ENCODE assay signal across 20 cellular contexts in the genomic region with DNA sequence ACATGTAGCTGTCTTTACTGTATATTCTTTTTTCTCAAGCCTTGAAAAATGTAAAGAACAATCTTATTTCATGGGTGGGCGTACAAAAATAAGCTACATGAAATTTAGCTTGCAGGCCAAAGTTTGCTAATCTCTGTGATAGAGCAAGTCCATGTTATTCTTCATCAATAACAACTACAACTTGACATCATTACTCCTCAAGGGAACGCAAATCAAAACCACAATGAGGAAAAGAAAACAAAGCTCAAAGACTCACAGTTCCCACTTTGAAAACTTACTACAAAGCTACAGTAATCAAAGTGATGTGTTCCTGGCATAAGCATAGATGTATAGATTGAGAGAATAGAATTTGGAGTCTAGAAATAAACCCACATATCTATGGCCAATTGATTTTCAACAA.
"Had no signal": no experiment of that assay in that cellular context is flagged by ENCODE, and none has a peak within 500 bp of the region (broad histone marks: within the 10 kb centered on the region; RNA-seq: fewer than 3 reads in every experiment).

No MANE protein-coding gene starts in this region.

- ATAC-seq: activated CD8-positive, alpha-beta memory T cell treated with anti-CD3 and anti-CD28 coated beads, Interleukin-2, amount 10 ng/mL, durations not matched to agents 7 days and 5 days; gastrocnemius medialis; heart right ventricle; SK-N-SH treated with all-trans-retinoic acid at 6 μM for 48 hours had no signal

- H3K9me3 Mint-ChIP-seq: activated B cell treated with CpG ODN at 0.5 μM for 24 hours; activated T-cell treated with anti-CD3 and anti-CD28 coated beads, Interleukin-2, amount 50 U/mL, for 24 hours had no signal

- DNase-seq: activated B cell treated with CpG ODN at 0.5 μM for 24 hours; activated CD8-positive, alpha-beta memory T cell treated with anti-CD3 and anti-CD28 coated beads, Interleukin-2, amount 10 ng/mL, durations not matched to agents 7 days and 5 days; activated naive CD4-positive, alpha-beta T cell treated with Interleukin-2 at 50 U/mL for 16 hours; activated T-cell treated with anti-CD3 and anti-CD28 coated beads, Interleukin-2, amount 50 U/mL, for 24 hours; cerebellar nuclear complex; dorsolateral prefrontal cortex; gastrocnemius medialis; heart right ventricle; islet precursor cell; left ventricle myocardium inferior; mesenchymal stem cell; nephron progenitor cell; ovary; stimulated activated CD4-positive, alpha-beta T cell treated with anti-CD3 and anti-CD28 coated beads, Interleukin-15, amount 100 ng/mL, for 24 hours; stimulated activated CD4-positive, alpha-beta T cell treated with anti-CD3 and anti-CD28 coated beads, Interleukin-4, amount 100 ng/mL, for 4 hours; stomach; uterus had no signal

- H3K27ac Mint-ChIP-seq: activated B cell treated with CpG ODN at 0.5 μM for 24 hours; activated CD8-positive, alpha-beta memory T cell treated with anti-CD3 and anti-CD28 coated beads, Interleukin-2, amount 10 ng/mL, durations not matched to agents 7 days and 5 days; brain; nephron progenitor cell had no signal

- H3K27me3 Mint-ChIP-seq: activated B cell treated with CpG ODN at 0.5 μM for 24 hours; activated CD8-positive, alpha-beta memory T cell treated with anti-CD3 and anti-CD28 coated beads, Interleukin-2, amount 10 ng/mL, durations not matched to agents 7 days and 5 days; activated T-cell treated with anti-CD3 and anti-CD28 coated beads, Interleukin-2, amount 50 U/mL, for 24 hours; brain had no signal

- H3K4me3 Mint-ChIP-seq: activated B cell treated with CpG ODN at 0.5 μM for 24 hours; activated CD8-positive, alpha-beta memory T cell treated with anti-CD3 and anti-CD28 coated beads, Interleukin-2, amount 10 ng/mL, durations not matched to agents 7 days and 5 days; brain; nephron progenitor cell; T-helper 1 cell treated with Interleukin-12 subunit alpha and Interleukin-12 subunit beta and Interleukin-4 antibody, amounts not matched to agents 30 μg/mL and 1 μg/mL, for 36 hours had no signal
